34 cellular contexts compared by ENCODE assay signal in the genomic region with DNA sequence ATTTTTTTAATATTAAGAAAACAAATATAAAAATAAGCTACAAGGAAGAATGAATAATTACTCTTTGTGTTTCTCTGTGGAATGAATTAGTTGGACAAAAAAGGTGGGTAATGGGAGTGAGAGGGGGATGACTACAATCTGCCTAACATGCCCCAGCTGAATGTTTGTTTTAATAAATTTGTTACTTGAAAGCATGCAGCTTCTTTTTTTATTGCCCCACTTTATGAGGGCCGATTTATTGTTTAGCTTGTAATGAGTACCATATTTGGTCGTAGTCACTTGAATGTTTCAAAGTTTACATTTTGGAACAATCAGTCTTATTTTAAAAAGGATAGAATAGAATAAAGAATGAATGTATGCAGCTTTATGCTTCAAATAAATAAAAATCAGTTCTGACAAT.
"Had no signal": no experiment of that assay in that cellular context is flagged by ENCODE, and none has a peak within 500 bp of the region (broad histone marks: within the 10 kb centered on the region; RNA-seq: fewer than 3 reads in every experiment).

No MANE protein-coding gene starts in this region.

- H3K4me1 ChIP-seq: adrenal gland, body of pancreas, breast epithelium had no signal

- FAIRE-seq: astrocyte had no signal

- DNase-seq: activated CD4-positive, alpha-beta memory T cell treated with anti-CD3 and anti-CD28 coated beads, Interleukin-2, amount 10 ng/mL, durations not matched to agents 7 days and 5 days; activated CD4-positive, alpha-beta T cell treated with anti-CD3 and anti-CD28 coated beads for 1 hour; activated CD4-positive, alpha-beta T cell treated with anti-CD3 and anti-CD28 coated beads for 36 hours; activated CD4-positive, alpha-beta T cell treated with anti-CD3 and anti-CD28 coated beads for 48 hours; activated CD4-positive, alpha-beta T cell treated with anti-CD3 and anti-CD28 coated beads, Interleukin-2, amount 10 ng/mL, durations not matched to agents 7 days and 5 days; activated CD4-positive, alpha-beta T cell treated with anti-CD3 and anti-CD28 coated beads, Interleukin-2, amount 50 U/mL, for 48 hours; activated CD4-positive, CD25-positive, alpha-beta regulatory T cell; activated CD8-positive, alpha-beta memory T cell treated with anti-CD3 and anti-CD28 coated beads, Interleukin-2, amount 50 U/mL, for 4 hours; activated effector memory CD4-positive, alpha-beta T cell treated with anti-CD3 and anti-CD28 coated beads, Interleukin-2, amount 50 U/mL, for 16 hours; activated gamma-delta T cell treated with Interleukin-2 at 50 U/mL for 16 hours; activated naive CD4-positive, alpha-beta T cell; activated naive CD4-positive, alpha-beta T cell treated with anti-CD3 and anti-CD28 coated beads for 36 hours; activated naive CD4-positive, alpha-beta T cell treated with anti-CD3 and anti-CD28 coated beads, Interleukin-2, amount 50 U/mL, for 16 hours; activated naive CD8-positive, alpha-beta T cell treated with anti-CD3 and anti-CD28 coated beads for 36 hours; activated T-cell treated with anti-CD3 and anti-CD28 coated beads for 4 hours; activated T-cell treated with anti-CD3 and anti-CD28 coated beads, Interleukin-2, amount 50 U/mL, for 1 hour; activated T-cell treated with anti-CD3 and anti-CD28 coated beads, Interleukin-2, amount 50 U/mL, for 4 hours; activated T-cell treated with anti-CD3 and anti-CD28 coated beads, Interleukin-2, amount 50 U/mL, for 72 hours; adrenal gland; amniotic stem cell; aorta; body of pancreas; brain microvascular endothelial cell; caudate nucleus; cerebellar nuclear complex; T-helper 2 cell; T-helper 9 cell; WERI-Rb-1 had no signal

- H3K27ac ChIP-seq: adrenal gland, body of pancreas, brain microvascular endothelial cell, breast epithelium, WERI-Rb-1 had no signal

- H3K4me3 ChIP-seq: adrenal gland, body of pancreas, breast epithelium had no signal

- H3K27me3 ChIP-seq: adrenal gland, body of pancreas, brain microvascular endothelial cell, breast epithelium had no signal

- H3K36me3 ChIP-seq: adrenal gland, brain microvascular endothelial cell, breast epithelium, WERI-Rb-1 had no signal

- H3K9me3 ChIP-seq: adrenal gland, body of pancreas had no signal

- ATAC-seq: activated CD4-positive, alpha-beta T cell treated with anti-CD3 and anti-CD28 coated beads for 36 hours; activated CD4-positive, CD25-positive, alpha-beta regulatory T cell treated with anti-CD3 and anti-CD28 coated beads, Interleukin-2, amount 50 U/mL, for 24 hours; activated naive CD4-positive, alpha-beta T cell treated with anti-CD3 and anti-CD28 coated beads, Interleukin-2, amount 50 U/mL, for 72 hours; activated T-cell treated with anti-CD3 and anti-CD28 coated beads, Interleukin-2, amount 50 U/mL, for 4 hours; activated T-cell treated with anti-CD3 and anti-CD28 coated beads, Interleukin-2, amount 50 U/mL, for 72 hours; activated T-helper 17 cell treated with anti-CD3 and anti-CD28 coated beads, Interleukin-2, amount 50 U/mL, for 72 hours; body of pancreas; WTC11 had no signal
